ENCODE assay signal across 23 cellular contexts in the genomic region with DNA sequence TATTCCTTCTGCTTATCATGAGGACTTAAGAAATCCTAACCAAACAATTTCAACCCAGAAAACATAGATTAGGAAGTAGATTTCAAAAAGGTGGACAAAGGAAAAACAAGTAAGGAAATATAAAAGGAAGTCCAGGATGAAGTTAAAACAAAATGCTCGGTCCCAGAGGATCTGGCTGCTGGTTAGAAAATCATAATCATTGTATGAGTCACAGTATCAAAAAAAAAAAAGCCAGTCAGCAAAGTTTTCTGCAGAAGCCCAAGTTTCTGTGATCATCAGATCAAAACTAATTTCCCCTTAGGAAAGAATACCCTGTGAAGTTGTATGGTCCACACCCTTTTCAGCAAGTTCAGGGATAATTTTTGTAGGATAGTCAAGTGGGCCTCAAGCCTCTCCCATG. TPM values are rescaled to one million over a fixed set of nuclear protein-coding genes. Genes with fewer than 3 reads are reported as not detected.
DNase-seq lines count a peak whose midpoint lies in the region; ATAC-seq and TF ChIP-seq lines count a peak whose summit lies in the region.
"Had no signal": no experiment of that assay in that cellular context is flagged by ENCODE, and none has a peak within 500 bp of the region (broad histone marks: within the 10 kb centered on the region; RNA-seq: fewer than 3 reads in every experiment).

No MANE protein-coding gene starts in this region.

- H3K36me3 ChIP-seq in Caco-2 (ENCODE audit: control insufficient read depth, insufficient read depth, low read length) = no peaks in the 10 kb centered on the region

- CTCF ChIA-PET in activated naive CD4-positive, alpha-beta T cell treated with anti-CD3 and anti-CD28 coated beads, Interleukin-2, amount 10 ng/mL, durations not matched to agents 7 days and 5 days (lab: Charles Lee) = no interaction called here
- CTCF ChIA-PET in Caco-2 (lab: Charles Lee) = no interaction called here

- H3K9me3 Mint-ChIP-seq in activated naive CD4-positive, alpha-beta T cell treated with anti-CD3 and anti-CD28 coated beads, Interleukin-2, amount 10 ng/mL, durations not matched to agents 7 days and 5 days = peaks cover 7% of the 10 kb centered on the region
- no peaks in the 10 kb centered on the region for H3K9me3 Mint-ChIP-seq in Caco-2 (ENCODE audit: unreplicated experiment)

- no peaks in the 10 kb centered on the region for H3K9me3 ChIP-seq in Caco-2

- no TSS peak for BruUV-seq in Caco-2 (replicated peaks; lab: Mats Ljungman, UMichigan)

- peaks cover 2% of the 10 kb centered on the region; the same call in 1 of the 2 replicates for H3K4me1 ChIP-seq in Caco-2

- TF ChIP-seq CTCF in astrocyte of the spinal cord (IDR thresholded peaks at IDR 0.05; ENCODE audit: low read depth, low read length) = no peak
- no peak for TF ChIP-seq CTCF in fibroblast of the aortic adventitia (IDR thresholded peaks at IDR 0.05; ENCODE audit: insufficient read depth, low read length)
- no peak for TF ChIP-seq CTCF in Caco-2 (IDR thresholded peaks at IDR 0.05; ENCODE audit: insufficient read depth in 1 of 2, low read depth in 1 of 2, low read length in 1 of 2, severe bottlenecking in 1 of 2, unreplicated experiment in 1 of 2)

- H3K4me3 Mint-ChIP-seq in activated naive CD4-positive, alpha-beta T cell treated with anti-CD3 and anti-CD28 coated beads, Interleukin-2, amount 10 ng/mL, durations not matched to agents 7 days and 5 days = no peak overlapping the region
- no peak overlapping the region for H3K4me3 Mint-ChIP-seq in Caco-2 (ENCODE audit: unreplicated experiment)
- H3K4me3 Mint-ChIP-seq: activated T-cell treated with anti-CD3 and anti-CD28 coated beads, Interleukin-2, amount 50 U/mL, for 4 hours; memory B cell had no signal

- ATAC-seq in HG02981 (IDR thresholded peaks at IDR 0.05; ENCODE audit: unreplicated experiment) = no peak
- ATAC-seq: activated T-cell treated with anti-CD3 and anti-CD28 coated beads, Interleukin-2, amount 50 U/mL, for 4 hours; PC-3 had no signal

- H3K27ac Mint-ChIP-seq in activated naive CD4-positive, alpha-beta T cell treated with anti-CD3 and anti-CD28 coated beads, Interleukin-2, amount 10 ng/mL, durations not matched to agents 7 days and 5 days = no peak overlapping the region
- no peak overlapping the region for H3K27ac Mint-ChIP-seq in Caco-2 (ENCODE audit: unreplicated experiment)
- H3K27ac Mint-ChIP-seq: memory B cell had no signal

- intact Hi-C loops in Caco-2 (cut with micrococcal nuclease; ENCODE audit: unreplicated experiment) = no loop called here

- no peaks in the 10 kb centered on the region for H3K4me1 Mint-ChIP-seq in activated naive CD4-positive, alpha-beta T cell treated with anti-CD3 and anti-CD28 coated beads, Interleukin-2, amount 10 ng/mL, durations not matched to agents 7 days and 5 days
- no peaks in the 10 kb centered on the region for H3K4me1 Mint-ChIP-seq in Caco-2 (ENCODE audit: low read depth, unreplicated experiment)
- H3K4me1 Mint-ChIP-seq: memory B cell had no signal

- H3K4me3 ChIP-seq in astrocyte of the spinal cord (ENCODE audit: low read depth, low read length) (no peak overlapping the region), fibroblast of the aortic adventitia (ENCODE audit: low read depth, low read length) (no peak overlapping the region), Caco-2 (ENCODE audit: low read depth, low read length) (no peak overlapping the region)

- DNase-seq in A172 (ENCODE audit: low spot score) (peak; percentile 22), HCEC 1CT (peak; percentile 22), astrocyte of the spinal cord (ENCODE audit: low read depth, low spot score) (peak; percentile 67), fibroblast of the aortic adventitia (ENCODE audit: low read depth) (peak; percentile 71), NCI-H2029 (lab: John Stamatoyannopoulos, UW) (no peak), Caco-2 (no peak)
- no peak for DNase-seq in activated naive CD4-positive, alpha-beta T cell treated with anti-CD3 and anti-CD28 coated beads, Interleukin-2, amount 10 ng/mL, durations not matched to agents 7 days and 5 days
- DNase-seq: activated CD4-positive, CD25-positive, alpha-beta regulatory T cell treated with anti-CD3 and anti-CD28 coated beads, Interleukin-2, amount 50 U/mL, for 72 hours; activated CD8-positive, alpha-beta memory T cell treated with anti-CD3 and anti-CD28 coated beads for 24 hours; activated naive CD4-positive, alpha-beta T cell; activated T-cell treated with anti-CD3 and anti-CD28 coated beads, Interleukin-2, amount 50 U/mL, for 4 hours; C1 segment of cervical spinal cord; cerebellar nuclear complex; NCI-H1694; NCI-H345; NCI-H82; occipital lobe; PC-3; SHP77; trophoblast cell had no signal

- H3K27me3 ChIP-seq in Caco-2 (replicated peaks; ENCODE audit: control insufficient read depth, insufficient read depth, low read length) = no peaks in the 10 kb centered on the region; the same call in 1 of the 2 replicates

- POLR2A ChIA-PET in Caco-2 (lab: Charles Lee) = no interaction called here

- H3K36me3 Mint-ChIP-seq in activated naive CD4-positive, alpha-beta T cell treated with anti-CD3 and anti-CD28 coated beads, Interleukin-2, amount 10 ng/mL, durations not matched to agents 7 days and 5 days = no peaks in the 10 kb centered on the region
- no peaks in the 10 kb centered on the region for H3K36me3 Mint-ChIP-seq in Caco-2 (ENCODE audit: insufficient read depth, unreplicated experiment)
- H3K36me3 Mint-ChIP-seq: memory B cell had no signal

- in situ Hi-C loops in astrocyte of the spinal cord (cut with HindIII; ENCODE audit: low sequenced_read_pairs) = no loop called here

- no peaks in the 10 kb centered on the region for H3K27me3 Mint-ChIP-seq in activated naive CD4-positive, alpha-beta T cell treated with anti-CD3 and anti-CD28 coated beads, Interleukin-2, amount 10 ng/mL, durations not matched to agents 7 days and 5 days
- peaks cover 7% of the 10 kb centered on the region for H3K27me3 Mint-ChIP-seq in Caco-2 (ENCODE audit: insufficient read depth, unreplicated experiment)
- H3K27me3 Mint-ChIP-seq: memory B cell had no signal

RNA-seq across cellular contexts. Expression of a gene that starts 43.0 kb away (rescaled TPM):
- not detected in 2 replicates for total RNA-seq in A172 (2014; rRNA removed; shearing (Covaris generic))
- total RNA-seq in fibroblast of the aortic adventitia (ENCODE audit: low replicate concordance) (not detected in 2 replicates), Caco-2 (2022) (not detected in 2 replicates)
- total RNA-seq: activated T-cell treated with anti-CD3 and anti-CD28 coated beads, Interleukin-2, amount 50 U/mL, for 4 hours; G401; occipital lobe; PC-3 had no signal

Comparison
In these comparisons a context has a peak if more than half of its experiments do, and no peak if none do; other contexts are left out.
1. DNase-seq: peak in A172 (single experiment), HCEC 1CT (single experiment), astrocyte of the spinal cord (single experiment) and fibroblast of the aortic adventitia (single experiment); none in activated naive CD4-positive, alpha-beta T cell treated with anti-CD3 and anti-CD28 coated beads, Interleukin-2, amount 10 ng/mL, durations not matched to agents 7 days and 5 days (single experiment), NCI-H2029 (single experiment) and Caco-2 (0 of 2).